ENCODE assay signal across 18 cellular contexts in the genomic region with DNA sequence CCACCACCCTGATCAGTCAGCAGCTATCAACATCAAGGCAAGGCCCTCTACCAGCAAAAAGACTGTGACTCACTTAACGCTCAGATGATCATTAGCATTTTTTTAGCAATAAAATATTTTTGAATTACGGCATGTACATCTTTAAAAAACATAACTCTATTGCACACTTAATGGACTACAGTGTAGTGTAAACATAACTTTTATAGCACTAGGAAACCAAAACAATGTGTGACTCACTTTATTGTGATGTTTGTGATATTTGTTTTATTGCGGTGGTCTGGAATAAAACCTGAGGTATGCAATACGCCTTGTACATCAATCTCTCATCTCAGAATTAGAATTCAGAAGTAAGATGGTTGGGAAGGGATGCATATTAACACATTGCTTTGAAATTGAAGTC.
"Had no signal": no experiment of that assay in that cellular context is flagged by ENCODE, and none has a peak within 500 bp of the region (broad histone marks: within the 10 kb centered on the region; RNA-seq: fewer than 3 reads in every experiment).

No MANE protein-coding gene starts in this region.

- FAIRE-seq: frontal cortex had no signal

- DNase-seq: activated CD4-positive, alpha-beta T cell treated with anti-CD3 and anti-CD28 coated beads for 1 hour; activated CD4-positive, alpha-beta T cell treated with anti-CD3 and anti-CD28 coated beads, Interleukin-2, amount 50 U/mL, for 1 hour; activated CD8-positive, alpha-beta T cell treated with anti-CD3 and anti-CD28 coated beads, Interleukin-2, amount 10 ng/mL, durations not matched to agents 7 days and 5 days; activated gamma-delta T cell; activated naive CD4-positive, alpha-beta T cell treated with anti-CD3 and anti-CD28 coated beads, Interleukin-2, amount 50 U/mL, for 16 hours; activated naive CD8-positive, alpha-beta T cell treated with anti-CD3 and anti-CD28 coated beads, Interleukin-2, amount 50 U/mL, for 24 hours; anterior cingulate cortex; effector CD4-positive, alpha-beta T cell; hippocampal formation; left ventricle myocardium inferior; naive thymus-derived CD8-positive, alpha-beta T cell; psoas muscle; right cardiac atrium; stimulated activated CD4-positive, alpha-beta T cell treated with anti-CD3 and anti-CD28 coated beads, Interleukin-12 subunit alpha, Interleukin-12 subunit beta, amount 100 ng/mL, for 4 hours; stimulated activated naive CD8-positive, alpha-beta T cell treated with anti-CD3 and anti-CD28 coated beads, Interleukin-15, amount 100 ng/mL, for 72 hours; T-helper 17 cell; tibial artery had no signal
